ENCODE assay signal across 15 cellular contexts in genomic region chrX:1093112-1093511, GRCh38.
DNase-seq lines count a peak whose midpoint lies in the region; ATAC-seq and TF ChIP-seq lines count a peak whose summit lies in the region.
"Had no signal": no experiment of that assay in that cellular context is flagged by ENCODE, and none has a peak within 500 bp of the region (broad histone marks: within the 10 kb centered on the region; RNA-seq: fewer than 3 reads in every experiment).

No MANE protein-coding gene starts in this region.

- no peak overlapping the region for H3K27ac Mint-ChIP-seq in GM23338
- H3K27ac Mint-ChIP-seq in activated CD4-positive, alpha-beta memory T cell treated with anti-CD3 and anti-CD28 coated beads, Interleukin-2, amount 10 ng/mL, durations not matched to agents 7 days and 5 days: peak overlapping the region; percentile 92
- no peak overlapping the region for H3K27ac Mint-ChIP-seq in immature natural killer cell
- H3K27ac Mint-ChIP-seq: B cell, memory B cell had no signal

- H3K4me2 ChIP-seq in GM23338: no peak overlapping the region

- H3K4me3 ChIP-seq in GM23338 (no peak overlapping the region), left ventricle myocardium inferior (no peak overlapping the region)

- H3K4me3 Mint-ChIP-seq in GM23338 (no peak overlapping the region), immature natural killer cell (peak overlapping the region in 2 of 5 donors; percentile 47 to 64)
- peak overlapping the region; percentile 67 for H3K4me3 Mint-ChIP-seq in activated CD4-positive, alpha-beta memory T cell treated with anti-CD3 and anti-CD28 coated beads, Interleukin-2, amount 10 ng/mL, durations not matched to agents 7 days and 5 days
- H3K4me3 Mint-ChIP-seq: B cell, memory B cell had no signal

- intact Hi-C loops in left ventricle myocardium inferior (cut with micrococcal nuclease): no loop called here

- H3K27me3 ChIP-seq in GM23338 (ENCODE audit: insufficient read depth) (no peaks in the 10 kb centered on the region), left ventricle myocardium inferior (ENCODE audit: low read depth) (no peaks in the 10 kb centered on the region)
- H3K27me3 ChIP-seq: brain microvascular endothelial cell had no signal

- H3F3A ChIP-seq in GM23338 (replicated peaks; ENCODE audit: low read depth): no peaks in the 10 kb centered on the region

- H4K20me1 ChIP-seq in GM23338 (replicated peaks; ENCODE audit: insufficient read depth): no peaks in the 10 kb centered on the region

- no peak for ATAC-seq in GM23338
- no peak for ATAC-seq in GM21360 (IDR thresholded peaks at IDR 0.05; ENCODE audit: unreplicated experiment)

- no peaks in the 10 kb centered on the region for H3K36me3 ChIP-seq in GM23338 (ENCODE audit: insufficient read depth)
- H3K36me3 ChIP-seq in left ventricle myocardium inferior: no peaks in the 10 kb centered on the region
- H3K36me3 ChIP-seq: brain microvascular endothelial cell had no signal

- peaks cover 38% of the 10 kb centered on the region for H3K9me3 ChIP-seq in left ventricle myocardium inferior (replicated peaks)

- no peaks in the 10 kb centered on the region for H3K9me2 ChIP-seq in GM23338 (ENCODE audit: insufficient read depth)

- TF ChIP-seq CTCF in GM23338 (conservative IDR thresholded peaks at IDR 0.05; ENCODE audit: low read depth in 2 of 2) (no peak), left ventricle myocardium inferior (IDR thresholded peaks at IDR 0.05; ENCODE audit: borderline replicate concordance) (no peak)

- H3K36me3 Mint-ChIP-seq in GM23338 (ENCODE audit: low read depth) (peaks cover 53% of the 10 kb centered on the region), immature natural killer cell (no peaks in the 10 kb centered on the region)
- no peaks in the 10 kb centered on the region for H3K36me3 Mint-ChIP-seq in activated CD4-positive, alpha-beta memory T cell treated with anti-CD3 and anti-CD28 coated beads, Interleukin-2, amount 10 ng/mL, durations not matched to agents 7 days and 5 days (ENCODE audit: low read depth)
- H3K36me3 Mint-ChIP-seq: memory B cell had no signal

- CTCF ChIA-PET in activated CD4-positive, alpha-beta memory T cell treated with anti-CD3 and anti-CD28 coated beads, Interleukin-2, amount 10 ng/mL, durations not matched to agents 7 days and 5 days (lab: Charles Lee): no interaction called here

- H3K4me1 ChIP-seq in GM23338 (ENCODE audit: insufficient read depth): no peaks in the 10 kb centered on the region
- H3K4me1 ChIP-seq in left ventricle myocardium inferior: no peaks in the 10 kb centered on the region

- POLR2A ChIA-PET in activated CD4-positive, alpha-beta memory T cell treated with anti-CD3 and anti-CD28 coated beads, Interleukin-2, amount 10 ng/mL, durations not matched to agents 7 days and 5 days (lab: Charles Lee): no interaction called here

- H3K4me1 Mint-ChIP-seq in GM23338 (no peaks in the 10 kb centered on the region), immature natural killer cell (no peaks in the 10 kb centered on the region)
- H3K4me1 Mint-ChIP-seq in activated CD4-positive, alpha-beta memory T cell treated with anti-CD3 and anti-CD28 coated beads, Interleukin-2, amount 10 ng/mL, durations not matched to agents 7 days and 5 days: peaks cover 7% of the 10 kb centered on the region
- H3K4me1 Mint-ChIP-seq: B cell, memory B cell had no signal

- no peaks in the 10 kb centered on the region for H3K79me2 ChIP-seq in GM23338 (replicated peaks; ENCODE audit: insufficient read depth)

- 0 out of 2 replicates have a peak overlapping the region, but pooled peaks have one; percentile 76 for H2AFZ ChIP-seq in GM23338

- H3K27ac ChIP-seq in GM23338 (ENCODE audit: low read depth) (no peak overlapping the region), left ventricle myocardium inferior (replicated peaks) (no peak overlapping the region)
- H3K27ac ChIP-seq: brain microvascular endothelial cell, VCaP had no signal

- peaks cover 78% of the 10 kb centered on the region for H3K9me3 Mint-ChIP-seq in GM23338
- H3K9me3 Mint-ChIP-seq in activated CD4-positive, alpha-beta memory T cell treated with anti-CD3 and anti-CD28 coated beads, Interleukin-2, amount 10 ng/mL, durations not matched to agents 7 days and 5 days: peaks cover 12% of the 10 kb centered on the region
- H3K9me3 Mint-ChIP-seq in immature natural killer cell: peaks cover 4 to 8% (median 7%) of the 10 kb centered on the region in 6 donors

- H3K27me3 Mint-ChIP-seq in GM23338 (ENCODE audit: insufficient read depth, low read depth, poor library complexity): peaks cover 5% of the 10 kb centered on the region
- no peaks in the 10 kb centered on the region for H3K27me3 Mint-ChIP-seq in activated CD4-positive, alpha-beta memory T cell treated with anti-CD3 and anti-CD28 coated beads, Interleukin-2, amount 10 ng/mL, durations not matched to agents 7 days and 5 days
- peaks cover 0 to 6% (median 3%) of the 10 kb centered on the region in 3 donors for H3K27me3 Mint-ChIP-seq in immature natural killer cell (ENCODE audit: low read depth in 3 of 3)
- H3K27me3 Mint-ChIP-seq: B cell, memory B cell had no signal

- DNase-seq in GM23338 (ENCODE audit: low spot score) (no peak), GOT3 (lab: John Stamatoyannopoulos, UW) (no peak), left ventricle myocardium inferior (no peak), immature natural killer cell (no peak)
- peak; percentile 47 for DNase-seq in activated CD4-positive, alpha-beta memory T cell treated with anti-CD3 and anti-CD28 coated beads, Interleukin-2, amount 10 ng/mL, durations not matched to agents 7 days and 5 days
- peak; percentile 12 for DNase-seq in central memory CD4-positive, alpha-beta T cell
- DNase-seq in stimulated activated CD4-positive, alpha-beta T cell treated with anti-CD3 and anti-CD28 coated beads, Interleukin-4, amount 100 ng/mL, for 24 hours: peak; percentile 36
- DNase-seq: brain microvascular endothelial cell, NCI-H510A treated with DMSO at 0.1 percent for 48 hours, posterior cingulate gyrus, Right ventricle myocardium superior had no signal

TF ChIP-seq in GM23338, 12 proteins besides CTCF, POLR2A, EP300 and RAD21 (continues in another document):
- TF ChIP-seq, protein P1, sequence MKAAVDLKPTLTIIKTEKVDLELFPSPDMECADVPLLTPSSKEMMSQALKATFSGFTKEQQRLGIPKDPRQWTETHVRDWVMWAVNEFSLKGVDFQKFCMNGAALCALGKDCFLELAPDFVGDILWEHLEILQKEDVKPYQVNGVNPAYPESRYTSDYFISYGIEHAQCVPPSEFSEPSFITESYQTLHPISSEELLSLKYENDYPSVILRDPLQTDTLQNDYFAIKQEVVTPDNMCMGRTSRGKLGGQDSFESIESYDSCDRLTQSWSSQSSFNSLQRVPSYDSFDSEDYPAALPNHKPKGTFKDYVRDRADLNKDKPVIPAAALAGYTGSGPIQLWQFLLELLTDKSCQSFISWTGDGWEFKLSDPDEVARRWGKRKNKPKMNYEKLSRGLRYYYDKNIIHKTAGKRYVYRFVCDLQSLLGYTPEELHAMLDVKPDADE (IDR thresholded peaks at IDR 0.05): no peak
- TF ChIP-seq ZNF114 (CRISPR knock-in tag; IDR thresholded peaks at IDR 0.05) (no peak), REST (IDR thresholded peaks at IDR 0.05; ENCODE audit: unreplicated experiment) (no peak), POLR2AphosphoS5 (IDR thresholded peaks at IDR 0.05; ENCODE audit: low read depth) (no peak), EZH2 (IDR thresholded peaks at IDR 0.05; ENCODE audit: low read depth, unreplicated experiment) (no peak), ZNF331 (CRISPR knock-in tag; IDR thresholded peaks at IDR 0.05; ENCODE audit: low read depth) (no peak), CREB1 (CRISPR knock-in tag; IDR thresholded peaks at IDR 0.05; ENCODE audit: low read depth) (no peak), JUNB (IDR thresholded peaks at IDR 0.05; ENCODE audit: unreplicated experiment) (no peak), EZH2phosphoT487 (IDR thresholded peaks at IDR 0.05; ENCODE audit: unreplicated experiment) (no peak), NANOG (IDR thresholded peaks at IDR 0.05; ENCODE audit: borderline replicate concordance) (no peak), STAT1 (IDR thresholded peaks at IDR 0.05; ENCODE audit: unreplicated experiment) (no peak)

Comparison
In these comparisons a context has a peak if more than half of its experiments do, and no peak if none do; other contexts are left out.
1. DNase-seq: peak in activated CD4-positive, alpha-beta memory T cell treated with anti-CD3 and anti-CD28 coated beads, Interleukin-2, amount 10 ng/mL, durations not matched to agents 7 days and 5 days (single experiment), central memory CD4-positive, alpha-beta T cell (single experiment) and stimulated activated CD4-positive, alpha-beta T cell treated with anti-CD3 and anti-CD28 coated beads, Interleukin-4, amount 100 ng/mL, for 24 hours (single experiment); none in GM23338 (single experiment), GOT3 (single experiment), left ventricle myocardium inferior (single experiment) and immature natural killer cell (0 of 3).